Comparison of ENCODE assay signal across 30 cellular contexts in genomic region chr1:29310616-29311180, GRCh38.
DNase-seq lines count a peak whose midpoint lies in the region; ATAC-seq, FAIRE-seq and TF ChIP-seq lines count a peak whose summit lies in the region.
"Had no signal": no experiment of that assay in that cellular context is flagged by ENCODE, and none has a peak within 500 bp of the region (broad histone marks: within the 10 kb centered on the region; RNA-seq: fewer than 3 reads in every experiment).

No MANE protein-coding gene starts in this region.

- H3K36me3 ChIP-seq in SK-N-SH (replicated peaks in 1 of 2; ENCODE audit: control insufficient read depth in 1 of 2, insufficient read depth in 2 of 2, low read length in 1 of 2), result no peaks in the 10 kb centered on the region
- H3K36me3 ChIP-seq in bronchial epithelial cell (ENCODE audit: control insufficient read depth, insufficient read depth, low read length), result peaks cover 29% of the 10 kb centered on the region
- H3K36me3 ChIP-seq in mucosa of descending colon (ENCODE audit: low read depth), result no peaks in the 10 kb centered on the region

- H3K27me3 Mint-ChIP-seq in natural killer cell (ENCODE audit: low read depth in 2 of 2), result no peaks in the 10 kb centered on the region
- H3K27me3 Mint-ChIP-seq: activated CD4-positive, alpha-beta T cell treated with anti-CD3 and anti-CD28 coated beads for 36 hours; brain had no signal

- TF ChIP-seq RAD21 in SK-N-SH (IDR thresholded peaks at IDR 0.05; ENCODE audit: low read length), result no peak

- H3K27me3 ChIP-seq in SK-N-SH (ENCODE audit: insufficient read depth), result no peaks in the 10 kb centered on the region
- H3K27me3 ChIP-seq in bronchial epithelial cell (ENCODE audit: control insufficient read depth, insufficient read depth, low read length), result no peaks in the 10 kb centered on the region
- H3K27me3 ChIP-seq: sigmoid colon, thyroid gland had no signal

- no peak overlapping the region for H2AFZ ChIP-seq in SK-N-SH (ENCODE audit: low read depth)

- DNase-seq in SK-N-SH, result no peak
- peak; percentile 86 to 91 for DNase-seq in NCI-H524 (lab: John Stamatoyannopoulos, UW)
- DNase-seq in bronchial epithelial cell (ENCODE audit: low read depth), result no peak
- DNase-seq in natural killer cell, result no peak
- DNase-seq in DMS53 treated with DMSO at 0.1 percent for 48 hours (lab: John Stamatoyannopoulos, UW; ENCODE audit: unreplicated experiment), result no peak
- no peak for DNase-seq in mucosa of descending colon
- DNase-seq: activated CD4-positive, alpha-beta T cell treated with anti-CD3 and anti-CD28 coated beads for 36 hours; activated CD8-positive, alpha-beta T cell treated with anti-CD3 and anti-CD28 coated beads, Interleukin-2, amount 10 ng/mL, durations not matched to agents 7 days and 5 days; activated naive CD4-positive, alpha-beta T cell treated with anti-CD3 and anti-CD28 coated beads, Interleukin-2, amount 10 ng/mL, durations not matched to agents 7 days and 5 days; amniotic stem cell; CD4-positive, alpha-beta memory T cell; Karpas-422; naive B cell; NCI-H1694 treated with DMSO at 0.1 percent for 48 hours; NCI-H446; nucleus accumbens; Right ventricle myocardium superior; stimulated activated CD4-positive, alpha-beta T cell treated with anti-CD3 and anti-CD28 coated beads, Interleukin-12 subunit alpha, Interleukin-12 subunit beta, amount 100 ng/mL, for 4 hours; stimulated activated CD4-positive, alpha-beta T cell treated with anti-CD3 and anti-CD28 coated beads, Interleukin-2, amount 100 ng/mL, for 48 hours; T-helper 9 cell; thyroid gland had no signal

- H3K9me3 ChIP-seq in SK-N-SH (no peaks in the 10 kb centered on the region), mucosa of descending colon (no peaks in the 10 kb centered on the region)
- H3K9me3 ChIP-seq: sigmoid colon, thyroid gland had no signal

- 75% methylated on average over 8 of the region's 9 CpGs for WGBS in SK-N-SH (ENCODE audit: low lambda C conversion rate)

- TF ChIP-seq EP300 in SK-N-SH (IDR thresholded peaks at IDR 0.05; ENCODE audit: borderline replicate concordance in 1 of 2, low read depth in 1 of 2, low read length in 1 of 2), result no peak

- H3K4me1 ChIP-seq in SK-N-SH (ENCODE audit: control insufficient read depth in 1 of 2, insufficient read depth in 2 of 2, low read depth in 1 of 2, low read length in 1 of 2) (no peaks in the 10 kb centered on the region; a peak in 1 of 4 replicates), mucosa of descending colon (ENCODE audit: low read depth) (no peaks in the 10 kb centered on the region)
- H3K4me1 ChIP-seq: sigmoid colon, thyroid gland had no signal

- H3K4me1 Mint-ChIP-seq in natural killer cell, result no peaks in the 10 kb centered on the region
- H3K4me1 Mint-ChIP-seq: activated CD4-positive, alpha-beta T cell treated with anti-CD3 and anti-CD28 coated beads for 36 hours; activated naive CD4-positive, alpha-beta T cell treated with anti-CD3 and anti-CD28 coated beads, Interleukin-2, amount 10 ng/mL, durations not matched to agents 7 days and 5 days; activated T-helper 17 cell treated with anti-CD3 and anti-CD28 coated beads, Interleukin-2, amount 50 U/mL, for 72 hours; brain; CD4-positive, alpha-beta memory T cell; mesothelial cell of epicardium; naive B cell had no signal

- no peaks in the 10 kb centered on the region for H3F3A ChIP-seq in SK-N-SH (replicated peaks; ENCODE audit: insufficient read depth)

- CTCF ChIA-PET in SK-N-SH (lab: Yijun Ruan, JAX), result no interaction called here

- no peak for ATAC-seq in SK-N-SH treated with all-trans-retinoic acid at 6 μM for 48 hours
- no peak for ATAC-seq in natural killer cell
- ATAC-seq in HG03175 (IDR thresholded peaks at IDR 0.05; ENCODE audit: unreplicated experiment), result no peak
- ATAC-seq in mucosa of descending colon, result no peak
- ATAC-seq: activated CD4-positive, alpha-beta T cell treated with anti-CD3 and anti-CD28 coated beads for 36 hours; activated CD8-positive, alpha-beta T cell treated with anti-CD3 and anti-CD28 coated beads, Interleukin-2, amount 10 ng/mL, durations not matched to agents 7 days and 5 days; activated T-helper 17 cell treated with anti-CD3 and anti-CD28 coated beads, Interleukin-2, amount 50 U/mL, for 72 hours; HepG2 had no signal

- H3K27ac ChIP-seq in SK-N-SH (ENCODE audit: low read depth in 2 of 2, low read length in 1 of 2), result no peak overlapping the region
- H3K27ac ChIP-seq: sigmoid colon, thyroid gland had no signal

- H3K9me2 ChIP-seq in SK-N-SH, result no peaks in the 10 kb centered on the region

- no peaks in the 10 kb centered on the region for H3K9me3 Mint-ChIP-seq in natural killer cell
- H3K9me3 Mint-ChIP-seq: activated naive CD4-positive, alpha-beta T cell treated with anti-CD3 and anti-CD28 coated beads, Interleukin-2, amount 10 ng/mL, durations not matched to agents 7 days and 5 days; activated T-helper 17 cell treated with anti-CD3 and anti-CD28 coated beads, Interleukin-2, amount 50 U/mL, for 72 hours; brain; CD4-positive, alpha-beta memory T cell; mesothelial cell of epicardium; naive B cell had no signal

- POLR2A ChIA-PET in SK-N-SH (lab: Yijun Ruan, JAX), result no interaction called here

- H3K79me2 ChIP-seq in SK-N-SH (ENCODE audit: insufficient read depth), result no peaks in the 10 kb centered on the region

- intact Hi-C loops in natural killer cell (cut with micrococcal nuclease) (no loop called here), mucosa of descending colon (cut with DNase I, micrococcal nuclease) (no loop called here)

- no peaks in the 10 kb centered on the region for H3K36me3 Mint-ChIP-seq in natural killer cell
- H3K36me3 Mint-ChIP-seq: activated naive CD4-positive, alpha-beta T cell treated with anti-CD3 and anti-CD28 coated beads, Interleukin-2, amount 10 ng/mL, durations not matched to agents 7 days and 5 days; CD4-positive, alpha-beta memory T cell; naive B cell had no signal

- H3K4me3 ChIP-seq in SK-N-SH (ENCODE audit: low read depth in 2 of 2, low read length in 1 of 2) (no peak overlapping the region), bronchial epithelial cell (ENCODE audit: low read depth, low read length) (no peak overlapping the region), mucosa of descending colon (no peak overlapping the region)
- H3K4me3 ChIP-seq: sigmoid colon, thyroid gland had no signal

- H4K20me1 ChIP-seq in SK-N-SH (ENCODE audit: insufficient read depth), result no peaks in the 10 kb centered on the region

- H3K4me3 Mint-ChIP-seq in natural killer cell, result no peak overlapping the region
- H3K4me3 Mint-ChIP-seq: activated CD4-positive, alpha-beta T cell treated with anti-CD3 and anti-CD28 coated beads for 36 hours; activated CD8-positive, alpha-beta T cell treated with anti-CD3 and anti-CD28 coated beads, Interleukin-2, amount 10 ng/mL, durations not matched to agents 7 days and 5 days; activated naive CD4-positive, alpha-beta T cell treated with anti-CD3 and anti-CD28 coated beads, Interleukin-2, amount 10 ng/mL, durations not matched to agents 7 days and 5 days; activated T-helper 17 cell treated with anti-CD3 and anti-CD28 coated beads, Interleukin-2, amount 50 U/mL, for 72 hours; brain; CD4-positive, alpha-beta memory T cell; mesothelial cell of epicardium; naive B cell had no signal

- no peak for TF ChIP-seq CTCF in SK-N-SH (IDR thresholded peaks at IDR 0.05)
- no peak for TF ChIP-seq CTCF in bronchial epithelial cell (IDR thresholded peaks at IDR 0.05; ENCODE audit: insufficient read depth, low read length, severe bottlenecking)
- no peak for TF ChIP-seq CTCF in natural killer cell (IDR thresholded peaks at IDR 0.05)
- no peak for TF ChIP-seq CTCF in mucosa of descending colon (IDR thresholded peaks at IDR 0.05)

- no peak overlapping the region for H3K9ac ChIP-seq in SK-N-SH

- no peak overlapping the region for H3K4me2 ChIP-seq in SK-N-SH

- FAIRE-seq in bronchial epithelial cell (lab: Jason Lieb, UNC), result peak; percentile 91
- FAIRE-seq: frontal cortex, GM12892, HepG2 had no signal

- H3K27ac Mint-ChIP-seq in natural killer cell, result no peak overlapping the region
- H3K27ac Mint-ChIP-seq: activated CD4-positive, alpha-beta T cell treated with anti-CD3 and anti-CD28 coated beads for 36 hours; activated CD8-positive, alpha-beta T cell treated with anti-CD3 and anti-CD28 coated beads, Interleukin-2, amount 10 ng/mL, durations not matched to agents 7 days and 5 days; activated naive CD4-positive, alpha-beta T cell treated with anti-CD3 and anti-CD28 coated beads, Interleukin-2, amount 10 ng/mL, durations not matched to agents 7 days and 5 days; activated T-helper 17 cell treated with anti-CD3 and anti-CD28 coated beads, Interleukin-2, amount 50 U/mL, for 72 hours; brain; CD4-positive, alpha-beta memory T cell; mesothelial cell of epicardium had no signal

TF ChIP-seq in SK-N-SH treated with all-trans-retinoic acid at 6 μM for 48 hours, 23 proteins besides CTCF, POLR2A, EP300 and RAD21 (continues in another document):
- TF ChIP-seq PPARA (CRISPR knock-in tag; IDR thresholded peaks at IDR 0.05; ENCODE audit: borderline replicate concordance), result no peak
- peak; percentile 26; the same call in 1 of the 2 replicates for TF ChIP-seq ZNF70 (CRISPR knock-in tag; IDR thresholded peaks at IDR 0.05)

TF ChIP-seq in SK-N-SH, 30 proteins besides CTCF, POLR2A, EP300 and RAD21 (continues in another document):
- TF ChIP-seq RXRA (IDR thresholded peaks at IDR 0.05; ENCODE audit: borderline replicate concordance, low read depth), result no peak
- no peak for TF ChIP-seq FOSL2 (IDR thresholded peaks at IDR 0.05; ENCODE audit: borderline replicate concordance, low read depth)
- TF ChIP-seq NFIC (IDR thresholded peaks at IDR 0.05; ENCODE audit: borderline replicate concordance), result no peak
- TF ChIP-seq EZH2phosphoT487 (IDR thresholded peaks at IDR 0.05; ENCODE audit: borderline replicate concordance, low read depth), result no peak
- no peak for TF ChIP-seq MXI1 (IDR thresholded peaks at IDR 0.05; ENCODE audit: low read depth, low read length)
- no peak for TF ChIP-seq TEAD4 (IDR thresholded peaks at IDR 0.05; ENCODE audit: borderline replicate concordance, insufficient read depth)
- TF ChIP-seq NRF1 (IDR thresholded peaks at IDR 0.05; ENCODE audit: low read depth, low read length), result no peak
- no peak for TF ChIP-seq SIN3A (IDR thresholded peaks at IDR 0.05; ENCODE audit: borderline replicate concordance, low read depth, low read length)
- TF ChIP-seq, protein P1, sequence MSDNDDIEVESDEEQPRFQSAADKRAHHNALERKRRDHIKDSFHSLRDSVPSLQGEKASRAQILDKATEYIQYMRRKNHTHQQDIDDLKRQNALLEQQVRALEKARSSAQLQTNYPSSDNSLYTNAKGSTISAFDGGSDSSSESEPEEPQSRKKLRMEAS (IDR thresholded peaks at IDR 0.05; ENCODE audit: low read depth), result no peak
- TF ChIP-seq RFX5 (IDR thresholded peaks at IDR 0.05; ENCODE audit: low read length), result no peak
- no peak for TF ChIP-seq JUND (IDR thresholded peaks at IDR 0.05)

Comparison
In these comparisons a context has a peak if more than half of its experiments do, and no peak if none do; other contexts are left out.
1. DNase-seq: peak in NCI-H524 (2 of 2); none in SK-N-SH (single experiment), bronchial epithelial cell (single experiment), natural killer cell (single experiment), DMS53 treated with DMSO at 0.1 percent for 48 hours (single experiment) and mucosa of descending colon (0 of 3).